Comparison of ENCODE assay signal across 1 cellular context in genomic region chr12:53006810-53007742, GRCh38.
TF ChIP-seq lines count a peak whose summit lies in the region.

No MANE protein-coding gene starts in this region.

TF ChIP-seq in K562, 482 proteins besides CTCF, POLR2A, EP300 and RAD21 (continued from another document):
- TF ChIP-seq, protein P1, sequence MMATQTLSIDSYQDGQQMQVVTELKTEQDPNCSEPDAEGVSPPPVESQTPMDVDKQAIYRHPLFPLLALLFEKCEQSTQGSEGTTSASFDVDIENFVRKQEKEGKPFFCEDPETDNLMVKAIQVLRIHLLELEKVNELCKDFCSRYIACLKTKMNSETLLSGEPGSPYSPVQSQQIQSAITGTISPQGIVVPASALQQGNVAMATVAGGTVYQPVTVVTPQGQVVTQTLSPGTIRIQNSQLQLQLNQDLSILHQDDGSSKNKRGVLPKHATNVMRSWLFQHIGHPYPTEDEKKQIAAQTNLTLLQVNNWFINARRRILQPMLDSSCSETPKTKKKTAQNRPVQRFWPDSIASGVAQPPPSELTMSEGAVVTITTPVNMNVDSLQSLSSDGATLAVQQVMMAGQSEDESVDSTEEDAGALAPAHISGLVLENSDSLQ (IDR thresholded peaks at IDR 0.05) = no peak
- TF ChIP-seq, protein P2, sequence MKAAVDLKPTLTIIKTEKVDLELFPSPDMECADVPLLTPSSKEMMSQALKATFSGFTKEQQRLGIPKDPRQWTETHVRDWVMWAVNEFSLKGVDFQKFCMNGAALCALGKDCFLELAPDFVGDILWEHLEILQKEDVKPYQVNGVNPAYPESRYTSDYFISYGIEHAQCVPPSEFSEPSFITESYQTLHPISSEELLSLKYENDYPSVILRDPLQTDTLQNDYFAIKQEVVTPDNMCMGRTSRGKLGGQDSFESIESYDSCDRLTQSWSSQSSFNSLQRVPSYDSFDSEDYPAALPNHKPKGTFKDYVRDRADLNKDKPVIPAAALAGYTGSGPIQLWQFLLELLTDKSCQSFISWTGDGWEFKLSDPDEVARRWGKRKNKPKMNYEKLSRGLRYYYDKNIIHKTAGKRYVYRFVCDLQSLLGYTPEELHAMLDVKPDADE (conservative IDR thresholded peaks at IDR 0.05; ENCODE audit: control insufficient read depth, low read depth, low read length) = no peak; the same call in 1 of the 2 replicates
- TF ChIP-seq HBP1 (CRISPR knock-in tag; IDR thresholded peaks at IDR 0.05) (no peak), KAT8 (IDR thresholded peaks at IDR 0.05; ENCODE audit: low read depth) (no peak), DDX20 (tag; IDR thresholded peaks at IDR 0.05; ENCODE audit: low read depth) (no peak), ZNF324 (CRISPR knock-in tag; IDR thresholded peaks at IDR 0.05) (0 out of 2 replicates have a peak, but pooled peaks have one; percentile 32), DMBX1 (CRISPR knock-in tag; IDR thresholded peaks at IDR 0.05; ENCODE audit: borderline replicate concordance) (no peak), CXXC5 (CRISPR knock-in tag; IDR thresholded peaks at IDR 0.05) (no peak; the same call in none of the 2 replicates), BRD4 (IDR thresholded peaks at IDR 0.05) (peak; percentile 5), BRD9 (IDR thresholded peaks at IDR 0.05; ENCODE audit: low read depth, partially characterized antibody) (peak; percentile 31), ZZZ3 (IDR thresholded peaks at IDR 0.05) (0 out of 2 replicates have a peak, but pooled peaks have one; percentile 10), GTF2B (IDR thresholded peaks at IDR 0.05; ENCODE audit: extremely low read depth, insufficient read length) (no peak), MED1 (CRISPR knock-in tag; IDR thresholded peaks at IDR 0.05; ENCODE audit: borderline replicate concordance) (no peak), MXI1 (IDR thresholded peaks at IDR 0.05; ENCODE audit: low read depth, low read length) (peak; percentile 91), TFAP4 (CRISPR knock-in tag; IDR thresholded peaks at IDR 0.05; ENCODE audit: borderline replicate concordance) (0 out of 2 replicates have a peak, but pooled peaks have one; percentile 2), PCBP1 (IDR thresholded peaks at IDR 0.05; ENCODE audit: low read depth, low read length, poor library complexity, severe bottlenecking) (peak; percentile 7), TAF1 (IDR thresholded peaks at IDR 0.05; ENCODE audit: control insufficient read depth, extremely low read depth, insufficient read depth, low read length, severe bottlenecking) (no peak), ZNF766 (CRISPR knock-in tag; conservative IDR thresholded peaks at IDR 0.05) (no peak), SAP30 (IDR thresholded peaks at IDR 0.05; ENCODE audit: borderline replicate concordance, insufficient read depth, low read depth, low read length, poor library complexity, severe bottlenecking) (peak; percentile 92), BCLAF1 (IDR thresholded peaks at IDR 0.05; ENCODE audit: borderline replicate concordance in 1 of 2, control insufficient read depth in 1 of 2, low read depth in 2 of 2, low read length in 1 of 2) (no peak), THRB (CRISPR knock-in tag; conservative IDR thresholded peaks at IDR 0.05) (no peak), ZNF253 (CRISPR knock-in tag; conservative IDR thresholded peaks at IDR 0.05) (no peak), HEY1 (CRISPR knock-in tag; IDR thresholded peaks at IDR 0.05; ENCODE audit: borderline replicate concordance) (no peak)
- TF ChIP-seq, protein P3, sequence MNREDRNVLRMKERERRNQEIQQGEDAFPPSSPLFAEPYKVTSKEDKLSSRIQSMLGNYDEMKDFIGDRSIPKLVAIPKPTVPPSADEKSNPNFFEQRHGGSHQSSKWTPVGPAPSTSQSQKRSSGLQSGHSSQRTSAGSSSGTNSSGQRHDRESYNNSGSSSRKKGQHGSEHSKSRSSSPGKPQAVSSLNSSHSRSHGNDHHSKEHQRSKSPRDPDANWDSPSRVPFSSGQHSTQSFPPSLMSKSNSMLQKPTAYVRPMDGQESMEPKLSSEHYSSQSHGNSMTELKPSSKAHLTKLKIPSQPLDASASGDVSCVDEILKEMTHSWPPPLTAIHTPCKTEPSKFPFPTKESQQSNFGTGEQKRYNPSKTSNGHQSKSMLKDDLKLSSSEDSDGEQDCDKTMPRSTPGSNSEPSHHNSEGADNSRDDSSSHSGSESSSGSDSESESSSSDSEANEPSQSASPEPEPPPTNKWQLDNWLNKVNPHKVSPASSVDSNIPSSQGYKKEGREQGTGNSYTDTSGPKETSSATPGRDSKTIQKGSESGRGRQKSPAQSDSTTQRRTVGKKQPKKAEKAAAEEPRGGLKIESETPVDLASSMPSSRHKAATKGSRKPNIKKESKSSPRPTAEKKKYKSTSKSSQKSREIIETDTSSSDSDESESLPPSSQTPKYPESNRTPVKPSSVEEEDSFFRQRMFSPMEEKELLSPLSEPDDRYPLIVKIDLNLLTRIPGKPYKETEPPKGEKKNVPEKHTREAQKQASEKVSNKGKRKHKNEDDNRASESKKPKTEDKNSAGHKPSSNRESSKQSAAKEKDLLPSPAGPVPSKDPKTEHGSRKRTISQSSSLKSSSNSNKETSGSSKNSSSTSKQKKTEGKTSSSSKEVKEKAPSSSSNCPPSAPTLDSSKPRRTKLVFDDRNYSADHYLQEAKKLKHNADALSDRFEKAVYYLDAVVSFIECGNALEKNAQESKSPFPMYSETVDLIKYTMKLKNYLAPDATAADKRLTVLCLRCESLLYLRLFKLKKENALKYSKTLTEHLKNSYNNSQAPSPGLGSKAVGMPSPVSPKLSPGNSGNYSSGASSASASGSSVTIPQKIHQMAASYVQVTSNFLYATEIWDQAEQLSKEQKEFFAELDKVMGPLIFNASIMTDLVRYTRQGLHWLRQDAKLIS (CRISPR knock-in tag; IDR thresholded peaks at IDR 0.05) = no peak
- TF ChIP-seq, protein P4, sequence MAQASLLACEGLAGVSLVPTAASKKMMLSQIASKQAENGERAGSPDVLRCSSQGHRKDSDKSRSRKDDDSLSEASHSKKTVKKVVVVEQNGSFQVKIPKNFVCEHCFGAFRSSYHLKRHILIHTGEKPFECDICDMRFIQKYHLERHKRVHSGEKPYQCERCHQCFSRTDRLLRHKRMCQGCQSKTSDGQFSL (CRISPR knock-in tag; IDR thresholded peaks at IDR 0.05) = peak; percentile 96
- TF ChIP-seq, protein P4 (tag; IDR thresholded peaks at IDR 0.05) = peak in 1 of 2 experiments; percentile 88; a peak in 2 of 4 replicates
- TF ChIP-seq, protein P5, sequence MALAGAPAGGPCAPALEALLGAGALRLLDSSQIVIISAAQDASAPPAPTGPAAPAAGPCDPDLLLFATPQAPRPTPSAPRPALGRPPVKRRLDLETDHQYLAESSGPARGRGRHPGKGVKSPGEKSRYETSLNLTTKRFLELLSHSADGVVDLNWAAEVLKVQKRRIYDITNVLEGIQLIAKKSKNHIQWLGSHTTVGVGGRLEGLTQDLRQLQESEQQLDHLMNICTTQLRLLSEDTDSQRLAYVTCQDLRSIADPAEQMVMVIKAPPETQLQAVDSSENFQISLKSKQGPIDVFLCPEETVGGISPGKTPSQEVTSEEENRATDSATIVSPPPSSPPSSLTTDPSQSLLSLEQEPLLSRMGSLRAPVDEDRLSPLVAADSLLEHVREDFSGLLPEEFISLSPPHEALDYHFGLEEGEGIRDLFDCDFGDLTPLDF (CRISPR knock-in tag; IDR thresholded peaks at IDR 0.05) = peak; percentile 65; the same call in 1 of the 2 replicates
